13 cellular contexts compared by ENCODE assay signal in the genomic region with DNA sequence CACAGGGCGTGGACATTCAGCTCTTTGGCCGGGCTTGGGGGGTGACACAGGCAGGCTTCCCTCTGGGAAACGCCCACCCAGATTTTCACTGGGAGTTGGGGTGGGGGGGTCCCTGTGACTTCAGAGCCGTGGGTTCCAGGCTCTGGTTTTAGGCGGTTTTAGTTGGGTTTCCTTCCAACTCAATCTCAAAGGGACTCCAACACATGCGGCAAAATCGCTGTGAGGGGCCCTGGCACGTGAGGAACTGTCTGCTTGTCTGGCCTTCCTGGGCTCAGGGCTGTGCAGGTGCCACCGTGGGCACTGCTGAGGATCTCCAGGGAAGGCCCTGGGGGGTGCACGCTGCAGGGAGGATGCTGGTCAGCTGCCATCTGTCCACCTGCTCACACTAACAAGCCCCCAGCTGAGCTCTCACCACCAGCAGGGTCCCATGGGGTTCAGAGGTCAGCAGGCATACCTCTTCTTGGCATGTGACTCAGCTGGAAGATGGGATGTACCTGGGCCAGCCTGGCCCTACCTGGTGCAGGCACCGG. TPM values are rescaled to one million over a fixed set of nuclear protein-coding genes. Genes with fewer than 3 reads are reported as not detected.
DNase-seq lines count a peak whose midpoint lies in the region; ATAC-seq, FAIRE-seq and TF ChIP-seq lines count a peak whose summit lies in the region.
"Had no signal": no experiment of that assay in that cellular context is flagged by ENCODE, and none has a peak within 500 bp of the region (broad histone marks: within the 10 kb centered on the region; RNA-seq: fewer than 3 reads in every experiment).

No MANE protein-coding gene starts in this region.

- H3K27me3 ChIP-seq in MM.1S (replicated peaks; ENCODE audit: insufficient read depth, low read length), result no peaks in the 10 kb centered on the region
- H3K27me3 ChIP-seq in esophagus squamous epithelium, result no peaks in the 10 kb centered on the region
- H3K27me3 ChIP-seq in osteoblast (ENCODE audit: insufficient read depth, low read length), result no peaks in the 10 kb centered on the region

- FAIRE-seq in A549 (lab: Jason Lieb, UNC) (no peak), HTR-8/SVneo (lab: Jason Lieb, UNC) (no peak)

- ATAC-seq in A549 (no peak), HG02588 (IDR thresholded peaks at IDR 0.05; ENCODE audit: unreplicated experiment) (no peak)
- ATAC-seq: activated CD8-positive, alpha-beta memory T cell treated with anti-CD3 and anti-CD28 coated beads, Interleukin-2, amount 10 ng/mL, durations not matched to agents 7 days and 5 days; activated naive CD4-positive, alpha-beta T cell treated with anti-CD3 and anti-CD28 coated beads, Interleukin-2, amount 50 U/mL, for 72 hours; naive thymus-derived CD4-positive, alpha-beta T cell had no signal

- H3K9me3 ChIP-seq in A549 (no peaks in the 10 kb centered on the region), MM.1S (replicated peaks; ENCODE audit: insufficient read depth, low read length) (no peaks in the 10 kb centered on the region), esophagus squamous epithelium (no peaks in the 10 kb centered on the region), osteoblast (ENCODE audit: low read depth, low read length) (no peaks in the 10 kb centered on the region)

- H2AFZ ChIP-seq in MM.1S (ENCODE audit: low read length) (no peak overlapping the region), osteoblast (ENCODE audit: low read length) (no peak overlapping the region)

- H3K4me2 ChIP-seq in A549 (peak overlapping the region; percentile 66), MM.1S (ENCODE audit: low read depth, low read length) (no peak overlapping the region), osteoblast (ENCODE audit: insufficient read depth, low read length) (no peak overlapping the region)

- POLR2A ChIA-PET in A549 (lab: Yijun Ruan, JAX), result no interaction called here

- H3K79me2 ChIP-seq in MM.1S (ENCODE audit: low read length) (peaks cover 100% of the 10 kb centered on the region), osteoblast (ENCODE audit: insufficient read depth, low read length) (peaks cover 34% of the 10 kb centered on the region)

- H3K4me1 ChIP-seq in A549 (peaks cover 33% of the 10 kb centered on the region), MM.1S (ENCODE audit: low read length) (no peaks in the 10 kb centered on the region), esophagus squamous epithelium (peaks cover 77 to 100% (median 91%) of the 10 kb centered on the region in 3 donors), osteoblast (ENCODE audit: insufficient read depth, low read length) (peaks cover 29% of the 10 kb centered on the region)

- TF ChIP-seq POLR2A in A549 (IDR thresholded peaks at IDR 0.05; ENCODE audit: low read length), result no peak
- no peak for TF ChIP-seq POLR2A in esophagus squamous epithelium (IDR thresholded peaks at IDR 0.05)

- no peak for TF ChIP-seq RAD21 in A549 (conservative IDR thresholded peaks at IDR 0.05 in 1 of 2, IDR thresholded peaks at IDR 0.05 in 1 of 2)

- TF ChIP-seq EP300 in A549 (IDR thresholded peaks at IDR 0.05), result no peak

- H3F3A ChIP-seq in MM.1S (ENCODE audit: insufficient read depth, low read length), result no peaks in the 10 kb centered on the region

- H3K9ac ChIP-seq in MM.1S (ENCODE audit: low read length), result no peak overlapping the region

- intact Hi-C loops in esophagus squamous epithelium (cut with DNase I), result no loop called here

- no peak for DNase-seq in A549 (ENCODE audit: low read depth in 1 of 2, low spot score in 1 of 2)
- DNase-seq in MM.1S, result peak; percentile 4
- no peak for DNase-seq in esophagus squamous epithelium (lab: John Stamatoyannopoulos, UW)
- peak; percentile 29 for DNase-seq in osteoblast (ENCODE audit: insufficient read length, low spot score, missing footprints)
- DNase-seq in NCI-H2171 (lab: John Stamatoyannopoulos, UW), result no peak
- no peak for DNase-seq in NAMALWA (ENCODE audit: low spot score)
- DNase-seq in HTR-8/SVneo (ENCODE audit: insufficient read length, low spot score), result no peak
- DNase-seq: activated CD8-positive, alpha-beta memory T cell treated with anti-CD3 and anti-CD28 coated beads, Interleukin-2, amount 10 ng/mL, durations not matched to agents 7 days and 5 days; cortex of kidney; Karpas-422 had no signal

- H3K4me3 ChIP-seq in A549 (no peak overlapping the region), MM.1S (ENCODE audit: low read length) (no peak overlapping the region), esophagus squamous epithelium (peak overlapping the region in 2 of 4 donors; percentile 27 to 50), osteoblast (ENCODE audit: insufficient read depth, low read length) (no peak overlapping the region)

- 88% methylated on average over 7 of the region's 11 CpGs for WGBS in A549 (ENCODE audit: missing lambda C conversion rate)
- 49% methylated on average over 2 of the region's 11 CpGs; no CpG with 5 or more reads in 1 of the 2 donors for WGBS in esophagus squamous epithelium, 2 donors

- no peaks in the 10 kb centered on the region for H3K9me2 ChIP-seq in MM.1S (replicated peaks; ENCODE audit: insufficient read depth, low read length)

- H3K27ac ChIP-seq in A549 (peak overlapping the region in 1 of 2 experiments; percentile 83; a peak in 3 of 6 replicates), MM.1S (ENCODE audit: low read length) (no peak overlapping the region), esophagus squamous epithelium (peak overlapping the region; percentile 85 to 97 (median 94)), osteoblast (ENCODE audit: low read depth, low read length) (peak overlapping the region; percentile 95)

- TF ChIP-seq CTCF in A549 (IDR thresholded peaks at IDR 0.05) (no peak), MM.1S (IDR thresholded peaks at IDR 0.05; ENCODE audit: low read length) (no peak), esophagus squamous epithelium (IDR thresholded peaks at IDR 0.05) (no peak), osteoblast (IDR thresholded peaks at IDR 0.05; ENCODE audit: extremely low read depth, low read depth, low read length) (no peak)

- CTCF ChIA-PET in A549 (lab: Yijun Ruan, JAX), result interaction anchor here (1.1 to 2.8 kb wide), 7 partner anchors 9 to 244 kb away, joined by 3 to 12 read pairs (median 4); no protein-coding TSS in a partner anchor

- H3K36me3 ChIP-seq in MM.1S (replicated peaks; ENCODE audit: insufficient read depth, low read length) (no peaks in the 10 kb centered on the region), esophagus squamous epithelium (peaks cover 0 to 14% (median 0%) of the 10 kb centered on the region in 3 donors), osteoblast (ENCODE audit: insufficient read depth, low read length) (no peaks in the 10 kb centered on the region)

- peaks cover 19% of the 10 kb centered on the region for H4K20me1 ChIP-seq in MM.1S (ENCODE audit: insufficient read depth, low read length)
- peaks cover 18% of the 10 kb centered on the region for H4K20me1 ChIP-seq in osteoblast (ENCODE audit: insufficient read depth, low read length)

TF ChIP-seq in A549, 52 proteins besides CTCF, POLR2A, EP300 and RAD21:
- TF ChIP-seq NR3C1 (IDR thresholded peaks at IDR 0.05), result no peak
- TF ChIP-seq, protein P1, sequence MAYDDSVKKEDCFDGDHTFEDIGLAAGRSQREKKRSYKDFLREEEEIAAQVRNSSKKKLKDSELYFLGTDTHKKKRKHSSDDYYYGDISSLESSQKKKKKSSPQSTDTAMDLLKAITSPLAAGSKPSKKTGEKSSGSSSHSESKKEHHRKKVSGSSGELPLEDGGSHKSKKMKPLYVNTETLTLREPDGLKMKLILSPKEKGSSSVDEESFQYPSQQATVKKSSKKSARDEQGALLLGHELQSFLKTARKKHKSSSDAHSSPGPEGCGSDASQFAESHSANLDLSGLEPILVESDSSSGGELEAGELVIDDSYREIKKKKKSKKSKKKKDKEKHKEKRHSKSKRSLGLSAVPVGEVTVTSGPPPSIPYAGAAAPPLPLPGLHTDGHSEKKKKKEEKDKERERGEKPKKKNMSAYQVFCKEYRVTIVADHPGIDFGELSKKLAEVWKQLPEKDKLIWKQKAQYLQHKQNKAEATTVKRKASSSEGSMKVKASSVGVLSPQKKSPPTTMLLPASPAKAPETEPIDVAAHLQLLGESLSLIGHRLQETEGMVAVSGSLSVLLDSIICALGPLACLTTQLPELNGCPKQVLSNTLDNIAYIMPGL (CRISPR knock-in tag; IDR thresholded peaks at IDR 0.05; ENCODE audit: borderline replicate concordance), result no peak
- no peak for TF ChIP-seq CHD4 (IDR thresholded peaks at IDR 0.05; ENCODE audit: borderline replicate concordance)
- TF ChIP-seq EHMT2 (IDR thresholded peaks at IDR 0.05; ENCODE audit: low read depth), result no peak
- TF ChIP-seq RFX5 (IDR thresholded peaks at IDR 0.05), result no peak
- no peak for TF ChIP-seq JUNB (IDR thresholded peaks at IDR 0.05)
- TF ChIP-seq PHF8 (IDR thresholded peaks at IDR 0.05; ENCODE audit: borderline replicate concordance, low read depth), result no peak
- no peak for TF ChIP-seq CBX2 (IDR thresholded peaks at IDR 0.05; ENCODE audit: borderline replicate concordance, low read depth)
- no peak for TF ChIP-seq MAZ (IDR thresholded peaks at IDR 0.05; ENCODE audit: borderline replicate concordance, low read depth, low read length)
- TF ChIP-seq HOXA7 (CRISPR knock-in tag; IDR thresholded peaks at IDR 0.05), result no peak
- no peak for TF ChIP-seq FOSL2 (IDR thresholded peaks at IDR 0.05)
- TF ChIP-seq FOSL2 (CRISPR knock-in tag; IDR thresholded peaks at IDR 0.05), result no peak
- TF ChIP-seq, protein P2, sequence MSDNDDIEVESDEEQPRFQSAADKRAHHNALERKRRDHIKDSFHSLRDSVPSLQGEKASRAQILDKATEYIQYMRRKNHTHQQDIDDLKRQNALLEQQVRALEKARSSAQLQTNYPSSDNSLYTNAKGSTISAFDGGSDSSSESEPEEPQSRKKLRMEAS (IDR thresholded peaks at IDR 0.05), result no peak
- TF ChIP-seq HOXB5 (CRISPR knock-in tag; IDR thresholded peaks at IDR 0.05), result no peak

RNA-seq across cellular contexts. Expression of a gene that starts 11.7 kb away (rescaled TPM):
- polyA plus RNA-seq in A549 (2011; rRNA removed) (3.8 and 5.6 TPM in 2 replicates), A549 (2017; fragmentation: RNase III; extraction: RNeasy Plus Mini Kit Qiagen cat#74134 plus additional on column Dnase treatment) (10.5 to 11.9 TPM (median 11.6 TPM) in 3 replicates)
- polyA plus RNA-seq in A549 (2012; cell fraction: cytosol; rRNA removed), result 5.8 and 9.7 TPM in 2 replicates
- polyA plus RNA-seq in A549 (2012; cell fraction: nucleus; rRNA removed), result 10.0 and 11.0 TPM in 2 replicates
- 6.0 and 6.7 TPM in 2 replicates for polyA minus RNA-seq in A549 (2011; rRNA and poly(A)+ RNA removed)
- total RNA-seq in esophagus squamous epithelium (10 to 100 TPM; 44.7 to 73.8 (median 56.8) TPM), osteoblast (16.5 and 18.8 TPM in 2 replicates)

Comparison
In these comparisons a context has a peak if more than half of its experiments do, and no peak if none do; other contexts are left out.
1. DNase-seq: peak in MM.1S (single experiment) and osteoblast (single experiment); none in A549 (0 of 2), esophagus squamous epithelium (single experiment), NCI-H2171 (single experiment), NAMALWA (single experiment) and HTR-8/SVneo (single experiment).